ENCODE assay signal across 10 cellular contexts in the genomic region with DNA sequence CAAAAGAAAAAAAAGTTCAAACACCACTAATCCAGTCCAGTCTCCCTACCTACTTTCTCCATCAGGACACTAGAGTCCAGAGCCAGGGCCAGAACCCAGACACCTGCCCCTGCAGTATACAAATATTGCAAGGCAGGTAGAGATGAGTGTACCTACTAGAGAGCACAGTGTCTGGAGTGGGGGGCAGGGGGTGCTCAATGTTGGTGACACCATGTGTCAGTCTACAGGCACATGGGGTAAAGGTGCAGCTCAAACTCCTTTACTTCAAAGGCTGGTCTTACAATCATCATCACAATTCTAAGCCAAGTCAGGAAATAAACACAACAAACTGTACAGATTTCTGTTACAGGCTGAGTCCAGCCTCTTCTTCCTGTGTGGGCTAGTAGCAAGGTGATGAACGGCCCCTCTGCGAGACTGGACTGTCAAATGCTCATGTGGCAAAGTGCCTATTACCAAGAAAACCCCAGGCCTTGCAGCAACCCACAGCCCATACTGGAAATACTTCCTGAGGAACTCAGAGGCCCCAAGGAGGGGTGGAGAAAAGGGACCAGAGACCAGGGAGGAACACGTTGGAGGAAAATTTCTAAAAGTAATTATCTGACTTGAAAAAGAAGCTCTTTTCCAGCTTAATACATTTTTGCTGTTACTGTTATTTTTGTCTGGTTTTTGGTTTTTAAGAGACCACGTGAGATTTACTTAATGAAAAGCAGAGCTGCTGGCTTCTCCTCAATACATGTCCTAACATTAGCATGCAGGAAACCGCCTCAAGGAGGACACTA. TPM values are rescaled to one million over a fixed set of nuclear protein-coding genes. Genes with fewer than 3 reads are reported as not detected.
DNase-seq lines count a peak whose midpoint lies in the region; ATAC-seq, FAIRE-seq and TF ChIP-seq lines count a peak whose summit lies in the region.
"Had no signal": no experiment of that assay in that cellular context is flagged by ENCODE, and none has a peak within 500 bp of the region (broad histone marks: within the 10 kb centered on the region; RNA-seq: fewer than 3 reads in every experiment).

No MANE protein-coding gene starts in this region.

- intact Hi-C loops in activated CD4-positive, alpha-beta memory T cell treated with anti-CD3 and anti-CD28 coated beads for 36 hours (cut with micrococcal nuclease) = loop anchor here (1.0 kb wide), 1 partner anchor 14 kb away; no protein-coding TSS in a partner anchor
- intact Hi-C loops in Right ventricle myocardium superior (cut with DNase I) = no loop called here

- FAIRE-seq in H54 (lab: Jason Lieb, UNC) = no peak

- peak; percentile 29 for DNase-seq in activated CD4-positive, alpha-beta T cell treated with anti-CD3 and anti-CD28 coated beads, Interleukin-2, amount 10 ng/mL, durations not matched to agents 7 days and 5 days
- no peak for DNase-seq in activated CD4-positive, alpha-beta T cell treated with anti-CD3 and anti-CD28 coated beads for 4 hours
- peak; percentile 43 for DNase-seq in activated CD4-positive, alpha-beta memory T cell treated with anti-CD3 and anti-CD28 coated beads for 36 hours
- DNase-seq in Right ventricle myocardium superior (no peak), H54 (ENCODE audit: insufficient read length, low spot score) (no peak)
- DNase-seq: central memory CD4-positive, alpha-beta T cell had no signal

- peaks cover 29 to 80% (median 75%) of the 10 kb centered on the region in 5 donors for H3K4me1 ChIP-seq in subcutaneous abdominal adipose tissue (ENCODE audit: control insufficient read depth in 5 of 5, insufficient read depth in 5 of 5, low read length in 5 of 5)

- peak overlapping the region in 2 of 5 donors; percentile 9 to 24 for H3K4me3 ChIP-seq in subcutaneous abdominal adipose tissue (ENCODE audit: low read depth in 1 of 5, low read length in 5 of 5)

- H3K9ac ChIP-seq in subcutaneous abdominal adipose tissue (ENCODE audit: low read length in 5 of 5) = peak overlapping the region in 3 of 5 donors; percentile 19 to 33 (median 26)

- peaks cover 3 to 31% (median 20%) of the 10 kb centered on the region in 5 donors for H3K36me3 ChIP-seq in subcutaneous abdominal adipose tissue (ENCODE audit: control insufficient read depth in 5 of 5, insufficient read depth in 5 of 5, low read length in 5 of 5)

- peak overlapping the region; percentile 87 for H3K27ac Mint-ChIP-seq in activated CD4-positive, alpha-beta T cell treated with anti-CD3 and anti-CD28 coated beads, Interleukin-2, amount 10 ng/mL, durations not matched to agents 7 days and 5 days
- peak overlapping the region; percentile 82 for H3K27ac Mint-ChIP-seq in activated CD4-positive, alpha-beta memory T cell treated with anti-CD3 and anti-CD28 coated beads for 36 hours

- no peaks in the 10 kb centered on the region for H3K9me3 ChIP-seq in subcutaneous abdominal adipose tissue (ENCODE audit: control insufficient read depth in 5 of 5, low read length in 5 of 5)

- peak overlapping the region; percentile 97 for H3K27ac ChIP-seq in subcutaneous abdominal adipose tissue (ENCODE audit: low read depth, low read length)

- H3K9me3 Mint-ChIP-seq in activated CD4-positive, alpha-beta T cell treated with anti-CD3 and anti-CD28 coated beads, Interleukin-2, amount 10 ng/mL, durations not matched to agents 7 days and 5 days = no peaks in the 10 kb centered on the region
- no peaks in the 10 kb centered on the region for H3K9me3 Mint-ChIP-seq in activated CD4-positive, alpha-beta memory T cell treated with anti-CD3 and anti-CD28 coated beads for 36 hours

- CTCF ChIA-PET in activated CD4-positive, alpha-beta T cell treated with anti-CD3 and anti-CD28 coated beads, Interleukin-2, amount 10 ng/mL, durations not matched to agents 7 days and 5 days (lab: Charles Lee) = interaction anchor here (0.6 to 1.9 kb wide), 9 partner anchors 9 to 858 kb away, joined by 3 to 11 read pairs (median 3); no protein-coding TSS in a partner anchor
- CTCF ChIA-PET in activated CD4-positive, alpha-beta memory T cell treated with anti-CD3 and anti-CD28 coated beads for 36 hours (lab: Charles Lee) = interaction anchor here (0.6 to 5.1 kb wide), 9 partner anchors 13 to 138 kb away, joined by 3 to 40 read pairs (median 4); no protein-coding TSS in a partner anchor

- TF ChIP-seq POLR2A in H54 (IDR thresholded peaks at IDR 0.05; ENCODE audit: low read depth, low read length) = no peak

- ATAC-seq in Right ventricle myocardium superior (ENCODE audit: poor library complexity) (peak; percentile 71), HG03159 (IDR thresholded peaks at IDR 0.05; ENCODE audit: unreplicated experiment) (no peak), HG03039 (IDR thresholded peaks at IDR 0.05; ENCODE audit: unreplicated experiment) (no peak)

- peaks cover 62% of the 10 kb centered on the region for H3K36me3 Mint-ChIP-seq in activated CD4-positive, alpha-beta T cell treated with anti-CD3 and anti-CD28 coated beads, Interleukin-2, amount 10 ng/mL, durations not matched to agents 7 days and 5 days (ENCODE audit: low read depth)
- peaks cover 30% of the 10 kb centered on the region for H3K36me3 Mint-ChIP-seq in activated CD4-positive, alpha-beta memory T cell treated with anti-CD3 and anti-CD28 coated beads for 36 hours

- H3K4me3 Mint-ChIP-seq in activated CD4-positive, alpha-beta T cell treated with anti-CD3 and anti-CD28 coated beads, Interleukin-2, amount 10 ng/mL, durations not matched to agents 7 days and 5 days = peak overlapping the region; percentile 25
- H3K4me3 Mint-ChIP-seq in activated CD4-positive, alpha-beta memory T cell treated with anti-CD3 and anti-CD28 coated beads for 36 hours = no peak overlapping the region

- no peaks in the 10 kb centered on the region for H3K27me3 ChIP-seq in subcutaneous abdominal adipose tissue (ENCODE audit: control insufficient read depth in 5 of 5, insufficient read depth in 4 of 5, low read length in 5 of 5)

- POLR2A ChIA-PET in activated CD4-positive, alpha-beta T cell treated with anti-CD3 and anti-CD28 coated beads, Interleukin-2, amount 10 ng/mL, durations not matched to agents 7 days and 5 days (lab: Charles Lee) = no interaction called here
- POLR2A ChIA-PET in activated CD4-positive, alpha-beta memory T cell treated with anti-CD3 and anti-CD28 coated beads for 36 hours (lab: Charles Lee) = interaction anchor here (0.9 to 2.9 kb wide), 8 partner anchors 10 to 178 kb away, joined by 3 to 13 read pairs (median 4); no protein-coding TSS in a partner anchor

- H3K27me3 Mint-ChIP-seq in activated CD4-positive, alpha-beta T cell treated with anti-CD3 and anti-CD28 coated beads, Interleukin-2, amount 10 ng/mL, durations not matched to agents 7 days and 5 days = no peaks in the 10 kb centered on the region
- H3K27me3 Mint-ChIP-seq in activated CD4-positive, alpha-beta memory T cell treated with anti-CD3 and anti-CD28 coated beads for 36 hours = no peaks in the 10 kb centered on the region

- H3K4me1 Mint-ChIP-seq in activated CD4-positive, alpha-beta T cell treated with anti-CD3 and anti-CD28 coated beads, Interleukin-2, amount 10 ng/mL, durations not matched to agents 7 days and 5 days = peaks cover 95% of the 10 kb centered on the region
- peaks cover 93% of the 10 kb centered on the region for H3K4me1 Mint-ChIP-seq in activated CD4-positive, alpha-beta memory T cell treated with anti-CD3 and anti-CD28 coated beads for 36 hours (ENCODE audit: low read depth)

RNA-seq across cellular contexts. Expression of gene TBC1D2B, which starts 29.7 kb away (rescaled TPM):
- total RNA-seq in activated CD4-positive, alpha-beta T cell treated with anti-CD3 and anti-CD28 coated beads, Interleukin-2, amount 10 ng/mL, durations not matched to agents 7 days and 5 days = 10 to 100 TPM; 77.2 to 83.7 TPM
- 10 to 100 TPM; 47.9 to 57.8 TPM for total RNA-seq in activated CD4-positive, alpha-beta memory T cell treated with anti-CD3 and anti-CD28 coated beads for 36 hours
- total RNA-seq in Right ventricle myocardium superior = 9.8 TPM

RNA-seq across cellular contexts. Expression of gene SH2D7, which starts 44.5 kb away (rescaled TPM):
- total RNA-seq in activated CD4-positive, alpha-beta T cell treated with anti-CD3 and anti-CD28 coated beads, Interleukin-2, amount 10 ng/mL, durations not matched to agents 7 days and 5 days = not detected
- not detected for total RNA-seq in activated CD4-positive, alpha-beta memory T cell treated with anti-CD3 and anti-CD28 coated beads for 36 hours
- total RNA-seq in Right ventricle myocardium superior = not detected
- total RNA-seq: NCI-H460 had no signal

Comparison
In these comparisons a context has a peak if more than half of its experiments do, and no peak if none do; other contexts are left out.
1. DNase-seq: peak in activated CD4-positive, alpha-beta T cell treated with anti-CD3 and anti-CD28 coated beads, Interleukin-2, amount 10 ng/mL, durations not matched to agents 7 days and 5 days (single experiment) and activated CD4-positive, alpha-beta memory T cell treated with anti-CD3 and anti-CD28 coated beads for 36 hours (single experiment); none in activated CD4-positive, alpha-beta T cell treated with anti-CD3 and anti-CD28 coated beads for 4 hours (0 of 2), Right ventricle myocardium superior (single experiment) and H54 (single experiment).